Comparison of ENCODE assay signal across 2 cellular contexts in the genomic region with DNA sequence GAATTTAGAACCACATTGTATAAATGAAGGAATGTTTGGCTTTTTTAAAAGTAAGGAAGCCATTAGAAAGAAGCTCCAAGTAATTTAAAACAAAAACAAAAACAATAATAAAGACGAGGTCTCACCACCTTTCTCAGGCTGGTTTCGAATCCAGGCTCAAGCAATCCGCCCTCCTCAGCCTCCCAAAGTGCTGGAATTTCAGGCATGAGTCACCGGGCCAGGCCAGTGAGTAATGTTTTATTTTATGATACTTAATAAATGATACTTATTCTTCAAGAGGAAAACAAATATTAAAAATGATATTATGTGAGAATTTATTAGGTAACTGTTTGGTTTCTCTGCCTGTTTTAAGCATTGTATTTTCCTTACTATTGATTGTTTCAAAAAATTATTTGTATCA.
TF ChIP-seq lines count a peak whose summit lies in the region.

No MANE protein-coding gene starts in this region.

TF ChIP-seq in SK-N-SH treated with all-trans-retinoic acid at 6 μM for 48 hours, 23 proteins besides CTCF, POLR2A, EP300 and RAD21:
- TF ChIP-seq, protein P1, sequence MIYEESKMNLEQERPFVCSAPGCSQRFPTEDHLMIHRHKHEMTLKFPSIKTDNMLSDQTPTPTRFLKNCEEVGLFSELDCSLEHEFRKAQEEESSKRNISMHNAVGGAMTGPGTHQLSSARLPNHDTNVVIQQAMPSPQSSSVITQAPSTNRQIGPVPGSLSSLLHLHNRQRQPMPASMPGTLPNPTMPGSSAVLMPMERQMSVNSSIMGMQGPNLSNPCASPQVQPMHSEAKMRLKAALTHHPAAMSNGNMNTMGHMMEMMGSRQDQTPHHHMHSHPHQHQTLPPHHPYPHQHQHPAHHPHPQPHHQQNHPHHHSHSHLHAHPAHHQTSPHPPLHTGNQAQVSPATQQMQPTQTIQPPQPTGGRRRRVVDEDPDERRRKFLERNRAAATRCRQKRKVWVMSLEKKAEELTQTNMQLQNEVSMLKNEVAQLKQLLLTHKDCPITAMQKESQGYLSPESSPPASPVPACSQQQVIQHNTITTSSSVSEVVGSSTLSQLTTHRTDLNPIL (CRISPR knock-in tag; IDR thresholded peaks at IDR 0.05; ENCODE audit: low read depth), result no peak
- no peak for TF ChIP-seq ESRRG (CRISPR knock-in tag; IDR thresholded peaks at IDR 0.05)
- TF ChIP-seq, protein P2, sequence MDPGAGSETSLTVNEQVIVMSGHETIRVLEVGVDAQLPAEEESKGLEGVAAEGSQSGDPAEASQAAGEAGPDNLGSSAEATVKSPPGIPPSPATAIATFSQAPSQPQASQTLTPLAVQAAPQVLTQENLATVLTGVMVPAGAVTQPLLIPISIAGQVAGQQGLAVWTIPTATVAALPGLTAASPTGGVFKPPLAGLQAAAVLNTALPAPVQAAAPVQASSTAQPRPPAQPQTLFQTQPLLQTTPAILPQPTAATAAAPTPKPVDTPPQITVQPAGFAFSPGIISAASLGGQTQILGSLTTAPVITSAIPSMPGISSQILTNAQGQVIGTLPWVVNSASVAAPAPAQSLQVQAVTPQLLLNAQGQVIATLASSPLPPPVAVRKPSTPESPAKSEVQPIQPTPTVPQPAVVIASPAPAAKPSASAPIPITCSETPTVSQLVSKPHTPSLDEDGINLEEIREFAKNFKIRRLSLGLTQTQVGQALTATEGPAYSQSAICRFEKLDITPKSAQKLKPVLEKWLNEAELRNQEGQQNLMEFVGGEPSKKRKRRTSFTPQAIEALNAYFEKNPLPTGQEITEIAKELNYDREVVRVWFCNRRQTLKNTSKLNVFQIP (CRISPR knock-in tag; IDR thresholded peaks at IDR 0.05; ENCODE audit: borderline replicate concordance, low read depth), result no peak
- TF ChIP-seq TOX (CRISPR knock-in tag; IDR thresholded peaks at IDR 0.05; ENCODE audit: borderline replicate concordance), result no peak
- no peak for TF ChIP-seq ZNF565 (CRISPR knock-in tag; conservative IDR thresholded peaks at IDR 0.05; ENCODE audit: low read depth)
- TF ChIP-seq OSR1 (CRISPR knock-in tag; IDR thresholded peaks at IDR 0.05), result no peak
- no peak for TF ChIP-seq SNAI2 (CRISPR knock-in tag; IDR thresholded peaks at IDR 0.05)
- TF ChIP-seq, protein P3, sequence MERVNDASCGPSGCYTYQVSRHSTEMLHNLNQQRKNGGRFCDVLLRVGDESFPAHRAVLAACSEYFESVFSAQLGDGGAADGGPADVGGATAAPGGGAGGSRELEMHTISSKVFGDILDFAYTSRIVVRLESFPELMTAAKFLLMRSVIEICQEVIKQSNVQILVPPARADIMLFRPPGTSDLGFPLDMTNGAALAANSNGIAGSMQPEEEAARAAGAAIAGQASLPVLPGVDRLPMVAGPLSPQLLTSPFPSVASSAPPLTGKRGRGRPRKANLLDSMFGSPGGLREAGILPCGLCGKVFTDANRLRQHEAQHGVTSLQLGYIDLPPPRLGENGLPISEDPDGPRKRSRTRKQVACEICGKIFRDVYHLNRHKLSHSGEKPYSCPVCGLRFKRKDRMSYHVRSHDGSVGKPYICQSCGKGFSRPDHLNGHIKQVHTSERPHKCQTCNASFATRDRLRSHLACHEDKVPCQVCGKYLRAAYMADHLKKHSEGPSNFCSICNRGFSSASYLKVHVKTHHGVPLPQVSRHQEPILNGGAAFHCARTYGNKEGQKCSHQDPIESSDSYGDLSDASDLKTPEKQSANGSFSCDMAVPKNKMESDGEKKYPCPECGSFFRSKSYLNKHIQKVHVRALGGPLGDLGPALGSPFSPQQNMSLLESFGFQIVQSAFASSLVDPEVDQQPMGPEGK (CRISPR knock-in tag; IDR thresholded peaks at IDR 0.05; ENCODE audit: borderline replicate concordance), result no peak
- no peak for TF ChIP-seq BACH2 (CRISPR knock-in tag; IDR thresholded peaks at IDR 0.05; ENCODE audit: borderline replicate concordance)
- TF ChIP-seq, protein P4, sequence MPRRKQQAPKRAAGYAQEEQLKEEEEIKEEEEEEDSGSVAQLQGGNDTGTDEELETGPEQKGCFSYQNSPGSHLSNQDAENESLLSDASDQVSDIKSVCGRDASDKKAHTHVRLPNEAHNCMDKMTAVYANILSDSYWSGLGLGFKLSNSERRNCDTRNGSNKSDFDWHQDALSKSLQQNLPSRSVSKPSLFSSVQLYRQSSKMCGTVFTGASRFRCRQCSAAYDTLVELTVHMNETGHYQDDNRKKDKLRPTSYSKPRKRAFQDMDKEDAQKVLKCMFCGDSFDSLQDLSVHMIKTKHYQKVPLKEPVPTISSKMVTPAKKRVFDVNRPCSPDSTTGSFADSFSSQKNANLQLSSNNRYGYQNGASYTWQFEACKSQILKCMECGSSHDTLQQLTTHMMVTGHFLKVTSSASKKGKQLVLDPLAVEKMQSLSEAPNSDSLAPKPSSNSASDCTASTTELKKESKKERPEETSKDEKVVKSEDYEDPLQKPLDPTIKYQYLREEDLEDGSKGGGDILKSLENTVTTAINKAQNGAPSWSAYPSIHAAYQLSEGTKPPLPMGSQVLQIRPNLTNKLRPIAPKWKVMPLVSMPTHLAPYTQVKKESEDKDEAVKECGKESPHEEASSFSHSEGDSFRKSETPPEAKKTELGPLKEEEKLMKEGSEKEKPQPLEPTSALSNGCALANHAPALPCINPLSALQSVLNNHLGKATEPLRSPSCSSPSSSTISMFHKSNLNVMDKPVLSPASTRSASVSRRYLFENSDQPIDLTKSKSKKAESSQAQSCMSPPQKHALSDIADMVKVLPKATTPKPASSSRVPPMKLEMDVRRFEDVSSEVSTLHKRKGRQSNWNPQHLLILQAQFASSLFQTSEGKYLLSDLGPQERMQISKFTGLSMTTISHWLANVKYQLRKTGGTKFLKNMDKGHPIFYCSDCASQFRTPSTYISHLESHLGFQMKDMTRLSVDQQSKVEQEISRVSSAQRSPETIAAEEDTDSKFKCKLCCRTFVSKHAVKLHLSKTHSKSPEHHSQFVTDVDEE (CRISPR knock-in tag; IDR thresholded peaks at IDR 0.05), result no peak
- no peak for TF ChIP-seq GLIS3 (CRISPR knock-in tag; IDR thresholded peaks at IDR 0.05)
- no peak for TF ChIP-seq ISL1 (CRISPR knock-in tag; IDR thresholded peaks at IDR 0.05)
TF ChIP-seq in SK-N-SH treated with all-trans-retinoic acid at 6 μM for 48 hours: peak in this region for 0.

TF ChIP-seq in endothelial cell of umbilical vein, 7 proteins besides CTCF, POLR2A, EP300 and RAD21:
- no peak for TF ChIP-seq GATA2 (IDR thresholded peaks at IDR 0.05; ENCODE audit: insufficient read depth, insufficient read length, low read depth, low read length)
- no peak for TF ChIP-seq POLR2AphosphoS5 (IDR thresholded peaks at IDR 0.05; ENCODE audit: insufficient read depth, low read depth, low read length)
- TF ChIP-seq FOS (IDR thresholded peaks at IDR 0.05; ENCODE audit: borderline replicate concordance, insufficient read depth, low read length), result peak; percentile 55
TF ChIP-seq in endothelial cell of umbilical vein: peak in this region for 1.
